Comparison of ENCODE assay signal across 6 cellular contexts in genomic region chr2:219254590-219255219, GRCh38. TPM values are rescaled to one million over a fixed set of nuclear protein-coding genes. Genes with fewer than 3 reads are reported as not detected.
DNase-seq lines count a peak whose midpoint lies in the region; ATAC-seq and TF ChIP-seq lines count a peak whose summit lies in the region.

No MANE protein-coding gene starts in this region.

- intact Hi-C loops in breast epithelium (cut with DNase I; ENCODE audit: low total_unique reads): no loop called here

- ATAC-seq in GM19455 (IDR thresholded peaks at IDR 0.05; ENCODE audit: unreplicated experiment): peak; percentile 7

- no peak overlapping the region for H3K4ac ChIP-seq in neuronal stem cell (ENCODE audit: low read length)

- peak overlapping the region; percentile 80 for H3K4me2 ChIP-seq in neuronal stem cell (ENCODE audit: insufficient read depth, low read length, poor library complexity, severe bottlenecking)

- H3K36me3 ChIP-seq in MG63 (no peaks in the 10 kb centered on the region; the same call in 1 of the 2 replicates), breast epithelium (no peaks in the 10 kb centered on the region), neuronal stem cell (replicated peaks in 1 of 2; ENCODE audit: control insufficient read depth in 2 of 2, insufficient read depth in 2 of 2, low read length in 2 of 2) (no peaks in the 10 kb centered on the region)

- peaks cover 2% of the 10 kb centered on the region for H3K79me1 ChIP-seq in neuronal stem cell (ENCODE audit: low read depth, low read length)

- peak overlapping the region; percentile 80 for H3K23ac ChIP-seq in neuronal stem cell (ENCODE audit: low read depth, low read length, poor library complexity)

- peaks cover 8 to 11% of the 10 kb centered on the region in 2 donors for H3K4me1 ChIP-seq in breast epithelium
- peaks cover 12 to 17% of the 10 kb centered on the region in 2 donors for H3K4me1 ChIP-seq in neuronal stem cell (ENCODE audit: control insufficient read depth in 2 of 2, insufficient read depth in 1 of 2, low read depth in 1 of 2, low read length in 2 of 2)

- no peak for TF ChIP-seq CTCF in breast epithelium (IDR thresholded peaks at IDR 0.05)

- H4K91ac ChIP-seq in neuronal stem cell (ENCODE audit: low read depth, low read length, poor library complexity): no peak overlapping the region

- DNase-seq in MG63 (no peak), breast epithelium (ENCODE audit: low spot score in 2 of 2) (no peak), neuronal stem cell (ENCODE audit: low spot score) (no peak), foreskin melanocyte (no peak), NK-92 (lab: John Stamatoyannopoulos, UW; ENCODE audit: unreplicated experiment) (no peak)

- H3K18ac ChIP-seq in neuronal stem cell (ENCODE audit: low read length): peak overlapping the region; percentile 44

- H3K9ac ChIP-seq in neuronal stem cell (ENCODE audit: low read depth, low read length, poor library complexity): no peak overlapping the region

- no peak overlapping the region for H2BK5ac ChIP-seq in neuronal stem cell (ENCODE audit: low read length)

- H3K27me3 ChIP-seq in MG63 (peaks cover 6% of the 10 kb centered on the region; the same call in 1 of the 2 replicates), breast epithelium (no peaks in the 10 kb centered on the region), neuronal stem cell (ENCODE audit: control insufficient read depth in 3 of 3, insufficient read depth in 3 of 3, low read depth in 1 of 3, low read length in 3 of 3) (peaks cover 28 to 69% (median 57%) of the 10 kb centered on the region in 3 experiments)

- no peaks in the 10 kb centered on the region for H3K9me3 ChIP-seq in MG63
- no peaks in the 10 kb centered on the region for H3K9me3 ChIP-seq in breast epithelium
- H3K9me3 ChIP-seq in neuronal stem cell (replicated peaks in 1 of 2; ENCODE audit: control insufficient read depth in 2 of 2, insufficient read depth in 1 of 2, low read depth in 1 of 2, low read length in 2 of 2): peaks cover 0 to 2% of the 10 kb centered on the region in 2 donors

- H3K4me3 ChIP-seq in MG63: peak overlapping the region; percentile 41
- peak overlapping the region; percentile 55 to 76 (median 69) for H3K4me3 ChIP-seq in breast epithelium
- H3K4me3 ChIP-seq in neuronal stem cell (ENCODE audit: low read length in 2 of 2): no peak overlapping the region

- H2AFZ ChIP-seq in neuronal stem cell (ENCODE audit: low read length): peak overlapping the region; percentile 83

- no peak overlapping the region for H2BK15ac ChIP-seq in neuronal stem cell (ENCODE audit: low read length)

- peak overlapping the region; percentile 88 for H2AK5ac ChIP-seq in neuronal stem cell (ENCODE audit: low read depth, low read length)

- no peak overlapping the region for H4K8ac ChIP-seq in neuronal stem cell (ENCODE audit: low read depth, low read length)

- H3K27ac ChIP-seq in breast epithelium (peak overlapping the region; percentile 93 to 98), neuronal stem cell (replicated peaks; ENCODE audit: low read length) (no peak overlapping the region)

- no peak overlapping the region for H2BK120ac ChIP-seq in neuronal stem cell (ENCODE audit: low read depth, low read length)

- H2BK12ac ChIP-seq in neuronal stem cell (ENCODE audit: low read length): no peak overlapping the region

- no peak overlapping the region for H3K14ac ChIP-seq in neuronal stem cell (ENCODE audit: low read length)

- no CpG with 5 or more reads among the region's 13 CpGs for WGBS in neuronal stem cell (ENCODE audit: extremely low coverage in 2 of 2, insufficient read length in 2 of 2, insufficient replicate concordance in 1 of 2), 2 donors

- TF ChIP-seq POLR2A in breast epithelium (IDR thresholded peaks at IDR 0.05): no peak

RNA-seq across cellular contexts. Expression of gene TUBA4A, which starts 1.0 kb away (rescaled TPM):
- 3.1 and 7.7 TPM in 2 replicates for total RNA-seq in MG63 (2014; rRNA removed; shearing (Covaris generic); ENCODE audit: low replicate concordance)
- total RNA-seq in breast epithelium: 10 to 100 TPM in 2 of 3 donors, 1 to 10 TPM in 1; 5.4 to 73.3 (median 48.8) TPM
- 0.42 TPM for polyA plus RNA-seq in neuronal stem cell (2013, experiment 1 of 2)
- polyA plus RNA-seq in neuronal stem cell (2013, experiment 2 of 2): 0.78 TPM

RNA-seq across cellular contexts. Expression of gene TUBA4B, which starts 1.7 kb away (rescaled TPM):
- not detected in 2 replicates for total RNA-seq in MG63 (2014; rRNA removed; shearing (Covaris generic); ENCODE audit: low replicate concordance)
- total RNA-seq in breast epithelium: under 1 TPM in 1 of 3 donors, not detected in 2; 0.16 TPM
- polyA plus RNA-seq in neuronal stem cell (2013, experiment 1 of 2): not detected
- not detected for polyA plus RNA-seq in neuronal stem cell (2013, experiment 2 of 2)

RNA-seq across cellular contexts. Expression of gene STK16, which starts 9.4 kb away (rescaled TPM):
- 14.4 and 26.0 TPM in 2 replicates for total RNA-seq in MG63 (2014; rRNA removed; shearing (Covaris generic); ENCODE audit: low replicate concordance)
- 10 to 100 TPM; 13.1 to 18.1 (median 16.4) TPM for total RNA-seq in breast epithelium
- polyA plus RNA-seq in neuronal stem cell (2013, experiment 1 of 2): 19.8 TPM
- 20.4 TPM for polyA plus RNA-seq in neuronal stem cell (2013, experiment 2 of 2)

RNA-seq across cellular contexts. Expression of gene GLB1L, which starts 9.5 kb away (rescaled TPM):
- total RNA-seq in MG63 (2014; rRNA removed; shearing (Covaris generic); ENCODE audit: low replicate concordance): 2.3 and 13.0 TPM in 2 replicates
- total RNA-seq in breast epithelium: 10 to 100 TPM; 10.2 to 15.7 (median 11.8) TPM
- 6.5 TPM for polyA plus RNA-seq in neuronal stem cell (2013, experiment 1 of 2)
- polyA plus RNA-seq in neuronal stem cell (2013, experiment 2 of 2): 6.1 TPM

RNA-seq across cellular contexts. Expression of gene DNAJB2, which starts 24.5 kb away (rescaled TPM):
- total RNA-seq in MG63 (2014; rRNA removed; shearing (Covaris generic); ENCODE audit: low replicate concordance): 55.0 and 56.4 TPM in 2 replicates
- 10 to 100 TPM; 49.9 to 88.3 (median 59.0) TPM for total RNA-seq in breast epithelium
- polyA plus RNA-seq in neuronal stem cell (2013, experiment 1 of 2): 39.6 TPM
- 39.1 TPM for polyA plus RNA-seq in neuronal stem cell (2013, experiment 2 of 2)

Comparison
In these comparisons a context has a peak if more than half of its experiments do, and no peak if none do; other contexts are left out.
1. H3K4me3 ChIP-seq: peak in MG63 (single experiment) and breast epithelium (3 of 3); none in neuronal stem cell (0 of 2).